8 cellular contexts compared by ENCODE assay signal in genomic region chr12:101697930-101698781, GRCh38. TPM values are rescaled to one million over a fixed set of nuclear protein-coding genes. Genes with fewer than 3 reads are reported as not detected.
DNase-seq lines count a peak whose midpoint lies in the region; ATAC-seq and TF ChIP-seq lines count a peak whose summit lies in the region.

No MANE protein-coding gene starts in this region.

- no peaks in the 10 kb centered on the region for H3F3A ChIP-seq in OCI-LY1 (ENCODE audit: insufficient read depth, low read length)

- ATAC-seq in GM18870 (IDR thresholded peaks at IDR 0.05; ENCODE audit: unreplicated experiment) (peak; percentile 31), HG03064 (IDR thresholded peaks at IDR 0.05; ENCODE audit: low read depth, unreplicated experiment) (peak; percentile 39), left cardiac atrium (peak; percentile 59 to 63)

- 0 to 1% (median 0%) methylated on average over 8 to 67 of the region's 67 CpGs for WGBS in adrenal gland, 4 donors

- TF ChIP-seq CTCF in CD14-positive monocyte (IDR thresholded peaks at IDR 0.05) (no peak), OCI-LY1 (IDR thresholded peaks at IDR 0.05; ENCODE audit: low read length) (no peak), adrenal gland (IDR thresholded peaks at IDR 0.05) (no peak), osteoblast (IDR thresholded peaks at IDR 0.05; ENCODE audit: extremely low read depth, low read depth, low read length) (no peak)

- H3K9me3 Mint-ChIP-seq in CD14-positive monocyte: no peaks in the 10 kb centered on the region

- DNase-seq in CD14-positive monocyte (ENCODE audit: low spot score) (peak; percentile 46), adrenal gland (peak; percentile 66 to 79 (median 74)), left cardiac atrium (peak; percentile 63), osteoblast (ENCODE audit: insufficient read length, low spot score, missing footprints) (peak; percentile 92), dedifferentiated amniotic fluid mesenchymal stem cell (ENCODE audit: extremely low spot score) (no peak)

- H3K4me1 ChIP-seq in OCI-LY1 (ENCODE audit: insufficient read depth, low read length, severe bottlenecking): peaks cover 51% of the 10 kb centered on the region
- peaks cover 24 to 55% of the 10 kb centered on the region in 2 donors for H3K4me1 ChIP-seq in adrenal gland (replicated peaks in 1 of 2)
- H3K4me1 ChIP-seq in osteoblast (ENCODE audit: insufficient read depth, low read length): peaks cover 6% of the 10 kb centered on the region

- H3K27ac ChIP-seq in OCI-LY1 (ENCODE audit: low read depth, low read length, poor library complexity, severe bottlenecking) (peak overlapping the region; percentile 87), adrenal gland (peak overlapping the region; percentile 61 to 98 (median 96)), osteoblast (ENCODE audit: low read depth, low read length) (peak overlapping the region; percentile 51)

- H4K20me1 ChIP-seq in OCI-LY1 (ENCODE audit: insufficient read depth, low read length) (no peaks in the 10 kb centered on the region), osteoblast (ENCODE audit: insufficient read depth, low read length) (no peaks in the 10 kb centered on the region)

- H3K4me2 ChIP-seq in OCI-LY1 (ENCODE audit: low read length) (peak overlapping the region; percentile 87), osteoblast (ENCODE audit: insufficient read depth, low read length) (peak overlapping the region; percentile 74)

- peak overlapping the region; percentile 96 for H3K4me3 Mint-ChIP-seq in CD14-positive monocyte

- H3K79me2 ChIP-seq in OCI-LY1 (ENCODE audit: insufficient read depth, low read length) (peaks cover 48% of the 10 kb centered on the region), osteoblast (ENCODE audit: insufficient read depth, low read length) (peaks cover 54% of the 10 kb centered on the region)

- intact Hi-C loops in CD14-positive monocyte (cut with micrococcal nuclease): no loop called here
- intact Hi-C loops in adrenal gland (cut with DNase I): no loop called here
- intact Hi-C loops in left cardiac atrium (cut with DNase I): no loop called here

- H2AFZ ChIP-seq in OCI-LY1 (ENCODE audit: low read length) (no peak overlapping the region), osteoblast (ENCODE audit: low read length) (peak overlapping the region; percentile 91)

- H3K4me3 ChIP-seq in OCI-LY1 (ENCODE audit: low read depth, low read length, poor library complexity, severe bottlenecking) (peak overlapping the region; percentile 89), adrenal gland (peak overlapping the region; percentile 35 to 98 (median 68)), osteoblast (ENCODE audit: insufficient read depth, low read length) (peak overlapping the region; percentile 83)

- peak overlapping the region; percentile 76 to 93 (median 89) for H3K27ac Mint-ChIP-seq in CD14-positive monocyte

- H3K9me3 ChIP-seq in OCI-LY1 (ENCODE audit: low read length): 0 out of 2 replicates have a peak, but pooled peaks cover 3% of the 10 kb centered on the region
- no peaks in the 10 kb centered on the region for H3K9me3 ChIP-seq in adrenal gland (replicated peaks in 1 of 3)
- no peaks in the 10 kb centered on the region for H3K9me3 ChIP-seq in osteoblast (ENCODE audit: low read depth, low read length)

- H3K27me3 Mint-ChIP-seq in CD14-positive monocyte (ENCODE audit: low read depth in 3 of 3): peaks cover 0 to 3% (median 0%) of the 10 kb centered on the region in 3 donors

- no peaks in the 10 kb centered on the region for H3K9me2 ChIP-seq in OCI-LY1 (ENCODE audit: low read depth, low read length)

- TF ChIP-seq POLR2A in adrenal gland (IDR thresholded peaks at IDR 0.05): peak in 1 of 2 donors; percentile 72

- peaks cover 4 to 6% of the 10 kb centered on the region in 2 donors for H3K36me3 Mint-ChIP-seq in CD14-positive monocyte

- peaks cover 69% of the 10 kb centered on the region for H3K4me1 Mint-ChIP-seq in CD14-positive monocyte

- peak overlapping the region; percentile 88 for H3K9ac ChIP-seq in OCI-LY1 (ENCODE audit: low read length)

- H3K36me3 ChIP-seq in OCI-LY1 (ENCODE audit: insufficient read depth, low read length): peaks cover 4% of the 10 kb centered on the region; the same call in 1 of the 2 replicates
- H3K36me3 ChIP-seq in adrenal gland (replicated peaks in 1 of 2): no peaks in the 10 kb centered on the region
- H3K36me3 ChIP-seq in osteoblast (ENCODE audit: insufficient read depth, low read length): no peaks in the 10 kb centered on the region

- no peaks in the 10 kb centered on the region for H3K27me3 ChIP-seq in OCI-LY1 (ENCODE audit: insufficient read depth, low read length)
- H3K27me3 ChIP-seq in adrenal gland: no peaks in the 10 kb centered on the region
- H3K27me3 ChIP-seq in osteoblast (ENCODE audit: insufficient read depth, low read length): no peaks in the 10 kb centered on the region

RNA-seq across cellular contexts. Expression of gene CHPT1, which starts 0.7 kb away (rescaled TPM):
- polyA plus RNA-seq in CD14-positive monocyte (10 to 100 TPM; 30.9 to 92.7 TPM), adrenal gland (100 to 1,000 TPM in 1 of 3 donors, 10 to 100 TPM in 2; 20.4 to 143 (median 34.4) TPM)
- total RNA-seq in adrenal gland (100 to 1,000 TPM in 3 of 8 donors, 10 to 100 TPM in 5; 70.9 to 190 (median 90.6) TPM), left cardiac atrium (100 to 1,000 TPM in 1 of 2 donors, 10 to 100 TPM in 1; 90.8 to 132 TPM), osteoblast (24.6 and 32.7 TPM in 2 replicates)

RNA-seq across cellular contexts. Expression of gene SYCP3, which starts 41.1 kb away (rescaled TPM):
- not detected for polyA plus RNA-seq in CD14-positive monocyte
- under 1 TPM in 1 of 8 donors, not detected in 7; 0.20 TPM for total RNA-seq in adrenal gland
- under 1 TPM in 2 of 3 donors, not detected in 1; 0.16 to 0.37 TPM for polyA plus RNA-seq in adrenal gland
- total RNA-seq in left cardiac atrium: not detected
- 0.72 and 0.88 TPM in 2 replicates for total RNA-seq in osteoblast
